2 cellular contexts compared by ENCODE assay signal in the genomic region with DNA sequence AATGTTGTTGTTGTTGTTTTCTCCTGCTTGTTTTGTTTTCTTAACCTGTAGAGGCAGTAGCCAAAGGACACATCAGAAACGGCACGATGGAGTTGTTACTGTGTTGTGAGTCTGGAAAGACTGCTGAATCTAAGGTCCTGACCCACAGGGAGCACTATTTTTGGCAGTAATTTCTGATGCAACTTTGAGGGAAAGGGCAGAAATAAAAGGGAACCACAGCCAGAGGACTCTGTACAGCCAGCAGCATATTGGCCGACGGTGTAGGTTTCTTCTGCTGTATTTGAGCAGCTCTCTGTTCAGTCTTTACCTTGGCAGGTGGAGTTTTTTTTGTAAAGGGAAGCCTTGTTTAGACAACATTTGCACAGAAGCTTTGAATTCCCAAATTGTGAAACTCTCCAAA.
TF ChIP-seq lines count a peak whose summit lies in the region.

No MANE protein-coding gene starts in this region.

TF ChIP-seq in HepG2, 621 proteins besides CTCF, POLR2A, EP300 and RAD21 (continued from another document):
- TF ChIP-seq, protein P1, sequence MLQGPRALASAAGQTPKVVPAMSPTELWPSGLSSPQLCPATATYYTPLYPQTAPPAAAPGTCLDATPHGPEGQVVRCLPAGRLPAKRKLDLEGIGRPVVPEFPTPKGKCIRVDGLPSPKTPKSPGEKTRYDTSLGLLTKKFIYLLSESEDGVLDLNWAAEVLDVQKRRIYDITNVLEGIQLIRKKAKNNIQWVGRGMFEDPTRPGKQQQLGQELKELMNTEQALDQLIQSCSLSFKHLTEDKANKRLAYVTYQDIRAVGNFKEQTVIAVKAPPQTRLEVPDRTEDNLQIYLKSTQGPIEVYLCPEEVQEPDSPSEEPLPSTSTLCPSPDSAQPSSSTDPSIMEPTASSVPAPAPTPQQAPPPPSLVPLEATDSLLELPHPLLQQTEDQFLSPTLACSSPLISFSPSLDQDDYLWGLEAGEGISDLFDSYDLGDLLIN (CRISPR knock-in tag; IDR thresholded peaks at IDR 0.05; ENCODE audit: borderline replicate concordance) = no peak
- TF ChIP-seq, protein P2, sequence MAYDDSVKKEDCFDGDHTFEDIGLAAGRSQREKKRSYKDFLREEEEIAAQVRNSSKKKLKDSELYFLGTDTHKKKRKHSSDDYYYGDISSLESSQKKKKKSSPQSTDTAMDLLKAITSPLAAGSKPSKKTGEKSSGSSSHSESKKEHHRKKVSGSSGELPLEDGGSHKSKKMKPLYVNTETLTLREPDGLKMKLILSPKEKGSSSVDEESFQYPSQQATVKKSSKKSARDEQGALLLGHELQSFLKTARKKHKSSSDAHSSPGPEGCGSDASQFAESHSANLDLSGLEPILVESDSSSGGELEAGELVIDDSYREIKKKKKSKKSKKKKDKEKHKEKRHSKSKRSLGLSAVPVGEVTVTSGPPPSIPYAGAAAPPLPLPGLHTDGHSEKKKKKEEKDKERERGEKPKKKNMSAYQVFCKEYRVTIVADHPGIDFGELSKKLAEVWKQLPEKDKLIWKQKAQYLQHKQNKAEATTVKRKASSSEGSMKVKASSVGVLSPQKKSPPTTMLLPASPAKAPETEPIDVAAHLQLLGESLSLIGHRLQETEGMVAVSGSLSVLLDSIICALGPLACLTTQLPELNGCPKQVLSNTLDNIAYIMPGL (CRISPR knock-in tag; IDR thresholded peaks at IDR 0.05; ENCODE audit: borderline replicate concordance in 1 of 2, low read depth in 1 of 2) = no peak
- TF ChIP-seq ZSCAN31 (CRISPR knock-in tag; IDR thresholded peaks at IDR 0.05; ENCODE audit: low read depth) = no peak
- TF ChIP-seq SIN3A (IDR thresholded peaks at IDR 0.05; ENCODE audit: borderline replicate concordance, low read depth, low read length) = no peak
- TF ChIP-seq SETDB1 (CRISPR knock-in tag; IDR thresholded peaks at IDR 0.05; ENCODE audit: borderline replicate concordance) = no peak
- TF ChIP-seq PRMT3 (CRISPR knock-in tag; IDR thresholded peaks at IDR 0.05; ENCODE audit: borderline replicate concordance, low read depth) = no peak
- no peak for TF ChIP-seq PRPF4 (IDR thresholded peaks at IDR 0.05; ENCODE audit: low read depth, low read length, poor library complexity, severe bottlenecking)
- no peak for TF ChIP-seq ZNF605 (CRISPR knock-in tag; IDR thresholded peaks at IDR 0.05)
- TF ChIP-seq ETV5 (CRISPR knock-in tag; IDR thresholded peaks at IDR 0.05; ENCODE audit: borderline replicate concordance) = no peak
- no peak for TF ChIP-seq ZNF550 (CRISPR knock-in tag; IDR thresholded peaks at IDR 0.05; ENCODE audit: borderline replicate concordance)
- TF ChIP-seq, protein P3, sequence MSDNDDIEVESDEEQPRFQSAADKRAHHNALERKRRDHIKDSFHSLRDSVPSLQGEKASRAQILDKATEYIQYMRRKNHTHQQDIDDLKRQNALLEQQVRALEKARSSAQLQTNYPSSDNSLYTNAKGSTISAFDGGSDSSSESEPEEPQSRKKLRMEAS (IDR thresholded peaks at IDR 0.05) = no peak
- TF ChIP-seq, protein P4, sequence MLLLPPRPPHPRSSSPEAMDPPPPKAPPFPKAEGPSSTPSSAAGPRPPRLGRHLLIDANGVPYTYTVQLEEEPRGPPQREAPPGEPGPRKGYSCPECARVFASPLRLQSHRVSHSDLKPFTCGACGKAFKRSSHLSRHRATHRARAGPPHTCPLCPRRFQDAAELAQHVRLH (CRISPR knock-in tag; IDR thresholded peaks at IDR 0.05; ENCODE audit: borderline replicate concordance, low read depth) = no peak
- no peak for TF ChIP-seq DNMT1 (CRISPR knock-in tag; IDR thresholded peaks at IDR 0.05)
TF ChIP-seq in HepG2: peak in this region for 0.

TF ChIP-seq in K562, 482 proteins besides CTCF, POLR2A, EP300 and RAD21 (continued from another document):
- TF ChIP-seq, protein P5, sequence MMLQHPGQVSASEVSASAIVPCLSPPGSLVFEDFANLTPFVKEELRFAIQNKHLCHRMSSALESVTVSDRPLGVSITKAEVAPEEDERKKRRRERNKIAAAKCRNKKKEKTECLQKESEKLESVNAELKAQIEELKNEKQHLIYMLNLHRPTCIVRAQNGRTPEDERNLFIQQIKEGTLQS (IDR thresholded peaks at IDR 0.05) = peak; percentile 8; the same call in 1 of the 2 replicates
- TF ChIP-seq, protein P5 (CRISPR knock-in tag; conservative IDR thresholded peaks at IDR 0.05) = no peak
- TF ChIP-seq POLR2H (tag; IDR thresholded peaks at IDR 0.05; ENCODE audit: low read depth) (peak; percentile 51; the same call in 1 of the 2 replicates), HNRNPL (IDR thresholded peaks at IDR 0.05; ENCODE audit: low read depth, low read length) (no peak), ZSCAN32 (CRISPR knock-in tag; IDR thresholded peaks at IDR 0.05) (peak; percentile 87), ATF7 (IDR thresholded peaks at IDR 0.05) (0 out of 2 replicates have a peak, but pooled peaks have one; percentile 14), CEBPG (CRISPR knock-in tag; IDR thresholded peaks at IDR 0.05) (no peak), CEBPG (tag; conservative IDR thresholded peaks at IDR 0.05 in 1 of 2, IDR thresholded peaks at IDR 0.05 in 1 of 2) (peak; percentile 59 to 85; a peak in 3 of 4 replicates), ZNF766 (CRISPR knock-in tag; conservative IDR thresholded peaks at IDR 0.05) (0 out of 2 replicates have a peak, but pooled peaks have one; percentile 34), ZNF589 (CRISPR knock-in tag; IDR thresholded peaks at IDR 0.05; ENCODE audit: low read depth) (0 out of 2 replicates have a peak, but pooled peaks have one; percentile 37), TSC22D4 (tag; IDR thresholded peaks at IDR 0.05) (no peak), MXI1 (IDR thresholded peaks at IDR 0.05; ENCODE audit: low read depth, low read length) (no peak)
- TF ChIP-seq, protein P6, sequence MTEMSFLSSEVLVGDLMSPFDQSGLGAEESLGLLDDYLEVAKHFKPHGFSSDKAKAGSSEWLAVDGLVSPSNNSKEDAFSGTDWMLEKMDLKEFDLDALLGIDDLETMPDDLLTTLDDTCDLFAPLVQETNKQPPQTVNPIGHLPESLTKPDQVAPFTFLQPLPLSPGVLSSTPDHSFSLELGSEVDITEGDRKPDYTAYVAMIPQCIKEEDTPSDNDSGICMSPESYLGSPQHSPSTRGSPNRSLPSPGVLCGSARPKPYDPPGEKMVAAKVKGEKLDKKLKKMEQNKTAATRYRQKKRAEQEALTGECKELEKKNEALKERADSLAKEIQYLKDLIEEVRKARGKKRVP (CRISPR knock-in tag; IDR thresholded peaks at IDR 0.05) = peak; percentile 96
- TF ChIP-seq, protein P7, sequence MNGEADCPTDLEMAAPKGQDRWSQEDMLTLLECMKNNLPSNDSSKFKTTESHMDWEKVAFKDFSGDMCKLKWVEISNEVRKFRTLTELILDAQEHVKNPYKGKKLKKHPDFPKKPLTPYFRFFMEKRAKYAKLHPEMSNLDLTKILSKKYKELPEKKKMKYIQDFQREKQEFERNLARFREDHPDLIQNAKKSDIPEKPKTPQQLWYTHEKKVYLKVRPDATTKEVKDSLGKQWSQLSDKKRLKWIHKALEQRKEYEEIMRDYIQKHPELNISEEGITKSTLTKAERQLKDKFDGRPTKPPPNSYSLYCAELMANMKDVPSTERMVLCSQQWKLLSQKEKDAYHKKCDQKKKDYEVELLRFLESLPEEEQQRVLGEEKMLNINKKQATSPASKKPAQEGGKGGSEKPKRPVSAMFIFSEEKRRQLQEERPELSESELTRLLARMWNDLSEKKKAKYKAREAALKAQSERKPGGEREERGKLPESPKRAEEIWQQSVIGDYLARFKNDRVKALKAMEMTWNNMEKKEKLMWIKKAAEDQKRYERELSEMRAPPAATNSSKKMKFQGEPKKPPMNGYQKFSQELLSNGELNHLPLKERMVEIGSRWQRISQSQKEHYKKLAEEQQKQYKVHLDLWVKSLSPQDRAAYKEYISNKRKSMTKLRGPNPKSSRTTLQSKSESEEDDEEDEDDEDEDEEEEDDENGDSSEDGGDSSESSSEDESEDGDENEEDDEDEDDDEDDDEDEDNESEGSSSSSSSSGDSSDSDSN (IDR thresholded peaks at IDR 0.05; ENCODE audit: borderline replicate concordance in 1 of 2, low read depth in 2 of 2, low read length in 2 of 2) = no peak
